9 cellular contexts compared by ENCODE assay signal in genomic region chr10:33336606-33337334, GRCh38. TPM values are rescaled to one million over a fixed set of nuclear protein-coding genes. Genes with fewer than 3 reads are reported as not detected.
DNase-seq lines count a peak whose midpoint lies in the region; ATAC-seq, FAIRE-seq and TF ChIP-seq lines count a peak whose summit lies in the region.
"Had no signal": no experiment of that assay in that cellular context is flagged by ENCODE, and none has a peak within 500 bp of the region (broad histone marks: within the 10 kb centered on the region; RNA-seq: fewer than 3 reads in every experiment).

No MANE protein-coding gene starts in this region.

- H3K4me2 ChIP-seq in H1 (ENCODE audit: insufficient read depth in 1 of 2, low read depth in 2 of 2, low read length in 2 of 2): peak overlapping the region; percentile 94 to 100

- no peaks in the 10 kb centered on the region for H3K9me3 ChIP-seq in Panc1 (ENCODE audit: control insufficient read depth, insufficient read depth, low read depth, low read length)
- H3K9me3 ChIP-seq in H1 (ENCODE audit: insufficient read depth in 2 of 2, low read depth in 1 of 2, low read length in 1 of 2): no peaks in the 10 kb centered on the region

- H3K79me2 ChIP-seq in H1 (ENCODE audit: control insufficient read depth in 1 of 2, insufficient read depth in 2 of 2, low read length in 2 of 2): no peaks in the 10 kb centered on the region

- H4K91ac ChIP-seq in H1 (replicated peaks; ENCODE audit: insufficient read length, low read length): no peak overlapping the region

- H3K27me3 ChIP-seq in Panc1 (ENCODE audit: control insufficient read depth, insufficient read depth, low read length) (no peaks in the 10 kb centered on the region), H1 (replicated peaks in 1 of 4; ENCODE audit: control insufficient read depth in 3 of 4, extremely low read depth in 1 of 4, insufficient read depth in 3 of 4, low read length in 3 of 4) (peaks cover 8 to 56% (median 36%) of the 10 kb centered on the region in 4 experiments)

- H3K56ac ChIP-seq in H1 (replicated peaks; ENCODE audit: insufficient read length, low read depth, low read length): no peak overlapping the region

- H3K18ac ChIP-seq in H1 (ENCODE audit: extremely low read depth, low read length): no peak overlapping the region

- peaks cover 13% of the 10 kb centered on the region for H3K4me1 ChIP-seq in Panc1 (ENCODE audit: control insufficient read depth, insufficient read depth, low read length)
- H3K4me1 ChIP-seq in H1 (replicated peaks in 1 of 4; ENCODE audit: control insufficient read depth in 3 of 4, insufficient read depth in 4 of 4, low read length in 3 of 4): peaks cover 2 to 13% (median 4%) of the 10 kb centered on the region in 4 experiments; a peak in 6 of 7 replicates

- peaks cover 23% of the 10 kb centered on the region for H3K23me2 ChIP-seq in H1 (ENCODE audit: low read depth, low read length)

- TF ChIP-seq RAD21 in H1 (IDR thresholded peaks at IDR 0.05 in 1 of 2, conservative IDR thresholded peaks at IDR 0.05 in 1 of 2; ENCODE audit: low read depth in 2 of 2, low read length in 2 of 2): no peak; a peak in 1 of 4 replicates

- no peaks in the 10 kb centered on the region for H4K20me1 ChIP-seq in H1 (replicated peaks in 1 of 2; ENCODE audit: control insufficient read depth in 1 of 2, insufficient read depth in 2 of 2, low read length in 2 of 2)

- H3K27me3 Mint-ChIP-seq in type B pancreatic cell: peaks cover 22% of the 10 kb centered on the region

- H3K9ac ChIP-seq in H1 (replicated peaks in 1 of 4; ENCODE audit: extremely low read depth in 1 of 4, low read depth in 3 of 4, low read length in 3 of 4): 0 out of 7 replicates have a peak overlapping the region, but pooled peaks of 1 of the 4 experiments have one; percentile 7

- intact Hi-C loops in Panc1 (cut with micrococcal nuclease; ENCODE audit: unreplicated experiment): loop anchor here (10.0 kb wide), 1 partner anchor 1188 kb away; no protein-coding TSS in a partner anchor

- in situ Hi-C loops in Panc1 (cut with HindIII; ENCODE audit: low pct_unique_long_range_greater_than_20kb, low sequenced_read_pairs): no loop called here

- no peak overlapping the region for H2BK15ac ChIP-seq in H1 (ENCODE audit: low read length)

- peak overlapping the region; percentile 15; the same call in 1 of the 2 replicates for H2BK20ac ChIP-seq in H1 (ENCODE audit: low read length)

- ATAC-seq in Panc1: peak; percentile 26
- no peak for ATAC-seq in GM18909 (IDR thresholded peaks at IDR 0.05; ENCODE audit: poor library complexity, unreplicated experiment)
- ATAC-seq in GM18505 (IDR thresholded peaks at IDR 0.05; ENCODE audit: unreplicated experiment): no peak

- no peaks in the 10 kb centered on the region for H3K79me1 ChIP-seq in H1 (ENCODE audit: low read depth, low read length)

- no peak overlapping the region for H2BK5ac ChIP-seq in H1 (ENCODE audit: low read depth, low read length)

- H3K27ac ChIP-seq in Panc1 (ENCODE audit: low read length): peak overlapping the region; percentile 72
- H3K27ac ChIP-seq in H1 (ENCODE audit: low read depth, low read length): no peak overlapping the region

- H2AFZ ChIP-seq in H1 (ENCODE audit: low read length): peak overlapping the region; percentile 79

- H2BK12ac ChIP-seq in H1 (ENCODE audit: low read depth, low read length): no peak overlapping the region

- H4K8ac ChIP-seq in H1 (ENCODE audit: extremely low read depth, insufficient read depth, low read length): peak overlapping the region; percentile 32; the same call in 1 of the 2 replicates

- peak overlapping the region; percentile 61 to 95 for H3K4me3 ChIP-seq in Panc1 (ENCODE audit: low read depth in 2 of 2, low read length in 2 of 2)
- H3K4me3 ChIP-seq in H1 (ENCODE audit: extremely low read depth in 1 of 4, insufficient read depth in 2 of 4, low read depth in 3 of 4, low read length in 4 of 4): peak overlapping the region; percentile 59 to 85 (median 72)

- TF ChIP-seq POLR2A in H1 (IDR thresholded peaks at IDR 0.05; ENCODE audit: control extremely low read depth in 1 of 2, low read depth in 2 of 2, low read length in 2 of 2) (no peak), GM18505 (IDR thresholded peaks at IDR 0.05; ENCODE audit: borderline replicate concordance, extremely low read depth, insufficient read depth, insufficient read length) (no peak)

- CTCF ChIA-PET in Panc1 (lab: Charles Lee): no interaction called here
- CTCF ChIA-PET in H1 (lab: Charles Lee; ENCODE audit: partially characterized antibody): interaction anchor here (1.0 to 1.5 kb wide), 3 partner anchors 8 to 183 kb away, joined by 3 to 5 read pairs (median 4); no protein-coding TSS in a partner anchor

- no peaks in the 10 kb centered on the region for H3K9me3 Mint-ChIP-seq in type B pancreatic cell

- POLR2A ChIA-PET in Panc1 (lab: Charles Lee) (interaction anchor here (0.5 kb wide), 1 partner anchor 947 kb away, joined by 3 read pairs; no protein-coding TSS in a partner anchor), H1 (lab: Charles Lee; ENCODE audit: partially characterized antibody) (no interaction called here)

- peaks cover 11% of the 10 kb centered on the region for H3K4me1 Mint-ChIP-seq in type B pancreatic cell (ENCODE audit: unreplicated experiment)

- no peaks in the 10 kb centered on the region for H3K36me3 ChIP-seq in Panc1 (ENCODE audit: control insufficient read depth, insufficient read depth, low read length)
- H3K36me3 ChIP-seq in H1 (ENCODE audit: control insufficient read depth in 2 of 4, insufficient read depth in 4 of 4, low read length in 3 of 4): no peaks in the 10 kb centered on the region

- H3K14ac ChIP-seq in H1 (ENCODE audit: insufficient read length): no peak overlapping the region

- WGBS in H1 (ENCODE audit: extremely low coverage in 1 of 2, insufficient coverage in 1 of 2, insufficient read length in 1 of 2, insufficient replicate concordance in 2 of 2, low coverage in 1 of 2, low lambda C conversion rate in 2 of 2, missing lambda C conversion rate in 1 of 2), 2 experiments: 3% methylated on average over 40 of the region's 66 CpGs; no CpG with 5 or more reads in 1 of the 2 experiments

- peak overlapping the region; percentile 22 for H4K5ac ChIP-seq in H1 (ENCODE audit: insufficient read length, low read depth, low read length)

- H2AK5ac ChIP-seq in H1 (ENCODE audit: low read depth, low read length): no peak overlapping the region

- TF ChIP-seq EP300 in H1 (IDR thresholded peaks at IDR 0.05; ENCODE audit: borderline replicate concordance in 1 of 2, low read depth in 2 of 2, low read length in 2 of 2): no peak

- H2BK120ac ChIP-seq in H1 (replicated peaks; ENCODE audit: low read depth, low read length): no peak overlapping the region

- FAIRE-seq in H1 (lab: Jason Lieb, UNC): no peak
- FAIRE-seq: A204.1 had no signal

- H3K36me3 Mint-ChIP-seq in type B pancreatic cell: no peaks in the 10 kb centered on the region

- BruUV-seq in Panc1 (replicated peaks; lab: Mats Ljungman, UMichigan): no TSS peak

- H3K4me3 Mint-ChIP-seq in type B pancreatic cell: peak overlapping the region; percentile 94

- H3K23ac ChIP-seq in H1 (ENCODE audit: insufficient read length): no peak overlapping the region

- peak; percentile 61 for DNase-seq in DMS 273 (lab: John Stamatoyannopoulos, UW; ENCODE audit: unreplicated experiment)
- no peak for DNase-seq in DMS 273 treated with DMSO at 0.1 percent for 48 hours (lab: John Stamatoyannopoulos, UW)
- no peak for DNase-seq in Panc1 (ENCODE audit: low read depth, low spot score)
- DNase-seq in H1 (ENCODE audit: low read depth in 1 of 2, low spot score in 2 of 2): peak in 1 of 2 experiments; percentile 81
- DNase-seq in medulla oblongata (ENCODE audit: extremely low spot score): peak; percentile 63
- DNase-seq in type B pancreatic cell (ENCODE audit: extremely low spot score, unreplicated experiment): peak; percentile 77

- H3K27ac Mint-ChIP-seq in type B pancreatic cell: peak overlapping the region; percentile 84

- H3K4ac ChIP-seq in H1 (replicated peaks; ENCODE audit: insufficient read length, low read depth, low read length): no peak overlapping the region

- TF ChIP-seq CTCF in Panc1 (IDR thresholded peaks at IDR 0.05): no peak
- no peak for TF ChIP-seq CTCF in H1 (IDR thresholded peaks at IDR 0.05; ENCODE audit: control extremely low read depth in 1 of 3, insufficient read depth in 1 of 3, low read depth in 1 of 3, low read length in 3 of 3)
- TF ChIP-seq CTCF in type B pancreatic cell (conservative IDR thresholded peaks at IDR 0.05): no peak

TF ChIP-seq in H1, 55 proteins besides CTCF, POLR2A, EP300 and RAD21 (continues in another document):
- TF ChIP-seq CBX5 (IDR thresholded peaks at IDR 0.05; ENCODE audit: low read depth, low read length) (no peak), TAF1 (IDR thresholded peaks at IDR 0.05; ENCODE audit: low read depth, low read length) (0 out of 2 replicates have a peak, but pooled peaks have one; percentile 10), FOSL1 (IDR thresholded peaks at IDR 0.05; ENCODE audit: insufficient read depth, low read depth, low read length) (no peak), USF2 (IDR thresholded peaks at IDR 0.05; ENCODE audit: low read length) (no peak), CHD2 (IDR thresholded peaks at IDR 0.05; ENCODE audit: low read length) (no peak), SUZ12 (IDR thresholded peaks at IDR 0.05; ENCODE audit: low read length) (peak; percentile 63), SP1 (IDR thresholded peaks at IDR 0.05; ENCODE audit: low read depth, low read length) (no peak)

RNA-seq across cellular contexts. Expression of gene NRP1, which starts 2.3 kb away (rescaled TPM):
- total RNA-seq in Panc1 (2021; ENCODE audit: unreplicated experiment) (93.4 TPM), type B pancreatic cell (ENCODE audit: low replicate concordance) (20.4 and 70.7 TPM in 2 replicates)
- 75.5 TPM for polyA plus RNA-seq in Panc1 (2012; ENCODE audit: insufficient read length)
- 2.1 TPM in 2 replicates for total RNA-seq in H1 (2021; fragmentation: NEBNext Ultra II Directional; extraction: Animal tissue kit (Norgen Biotek cat#: 25700))
- polyA plus RNA-seq in H1 (2011; rRNA removed): 1.2 TPM in 2 replicates
- polyA plus RNA-seq in H1 (2011; cell fraction: cytosol; rRNA removed): 1.6 TPM
- polyA plus RNA-seq in H1 (2011; cell fraction: nucleus; rRNA removed): 2.5 TPM
- 1.7 to 4.5 TPM (median 3.1 TPM) in 4 replicates for polyA plus RNA-seq in H1 (2012, experiment 1 of 2)
- polyA plus RNA-seq in H1 (2012, experiment 2 of 2): 1.0 TPM
- polyA plus RNA-seq in H1 (2013, experiment 1 of 2): 3.4 TPM
- 3.5 TPM for polyA plus RNA-seq in H1 (2013, experiment 2 of 2)
- 2.7 and 3.0 TPM in 2 replicates for polyA minus RNA-seq in H1 (2011; rRNA and poly(A)+ RNA removed)
- 4.5 TPM for polyA minus RNA-seq in H1 (2011; cell fraction: cytosol; rRNA and poly(A)+ RNA removed)
- 4.5 TPM for polyA minus RNA-seq in H1 (2011; cell fraction: nucleus; rRNA and poly(A)+ RNA removed)

Comparison
In these comparisons a context has a peak if more than half of its experiments do, and no peak if none do; other contexts are left out.
1. DNase-seq: peak in DMS 273 (single experiment), medulla oblongata (single experiment) and type B pancreatic cell (single experiment); none in DMS 273 treated with DMSO at 0.1 percent for 48 hours (single experiment) and Panc1 (single experiment).